In genomic region chr2:161886248-161886647, GRCh38 we compare ENCODE assay signal across 3 cellular contexts.
"Had no signal": no experiment of that assay in that cellular context is flagged by ENCODE, and none has a peak within 500 bp of the region (broad histone marks: within the 10 kb centered on the region; RNA-seq: fewer than 3 reads in every experiment).

No MANE protein-coding gene starts in this region.

- H3K4me3 ChIP-seq: GM12878 had no signal

- ATAC-seq: GM12878 had no signal

- DNase-seq: GDM1, GF-D8 had no signal
